In genomic region chr6:157022022-157022740, GRCh38 we compare ENCODE assay signal across 8 cellular contexts.
DNase-seq lines count a peak whose midpoint lies in the region; ATAC-seq and TF ChIP-seq lines count a peak whose summit lies in the region.

No MANE protein-coding gene starts in this region.

- H3K4me1 ChIP-seq in adipocyte (ENCODE audit: control insufficient read depth, insufficient read depth, low read length) (peaks cover 21% of the 10 kb centered on the region), cardiac muscle cell (ENCODE audit: low read depth) (peaks cover 39% of the 10 kb centered on the region), parathyroid adenoma (peaks cover 18% of the 10 kb centered on the region), tibial nerve (peaks cover 0 to 49% (median 11%) of the 10 kb centered on the region in 4 donors)

- TF ChIP-seq EP300 in tibial nerve (IDR thresholded peaks at IDR 0.05) = peak in 1 of 2 donors; percentile 83

- H3K36me3 ChIP-seq in adipocyte (ENCODE audit: control insufficient read depth, insufficient read depth, low read length, severe bottlenecking) (no peaks in the 10 kb centered on the region), cardiac muscle cell (no peaks in the 10 kb centered on the region), parathyroid adenoma (ENCODE audit: control insufficient read depth, insufficient read depth, low read length) (no peaks in the 10 kb centered on the region), tibial nerve (no peaks in the 10 kb centered on the region)

- DNase-seq in GM10266 (ENCODE audit: extremely low spot score) (peak; percentile 94), NCI-H128 (lab: John Stamatoyannopoulos, UW; ENCODE audit: unreplicated experiment) (peak; percentile 76), SW480 (ENCODE audit: low spot score) (peak; percentile 67), adipocyte (ENCODE audit: low read depth) (peak; percentile 96), cardiac muscle cell (ENCODE audit: low read depth in 1 of 2, low spot score in 1 of 2) (peak; percentile 93 to 95), tibial nerve (ENCODE audit: low spot score in 2 of 2) (peak; percentile 80 to 81)

- H3K9ac ChIP-seq in adipocyte (ENCODE audit: low read length) = peak overlapping the region; percentile 98
- peak overlapping the region; percentile 90 for H3K9ac ChIP-seq in parathyroid adenoma

- no peaks in the 10 kb centered on the region for H3K27me3 ChIP-seq in adipocyte (replicated peaks; ENCODE audit: control insufficient read depth, insufficient read depth, low read length)
- no peaks in the 10 kb centered on the region for H3K27me3 ChIP-seq in cardiac muscle cell
- H3K27me3 ChIP-seq in parathyroid adenoma (ENCODE audit: control insufficient read depth, insufficient read depth, low read length) = no peaks in the 10 kb centered on the region
- no peaks in the 10 kb centered on the region for H3K27me3 ChIP-seq in tibial nerve

- H3K27ac ChIP-seq in cardiac muscle cell (peak overlapping the region; percentile 97), parathyroid adenoma (peak overlapping the region; percentile 98), tibial nerve (peak overlapping the region; percentile 95 to 100 (median 99))

- H3K4me2 ChIP-seq in parathyroid adenoma (ENCODE audit: low read length) = peak overlapping the region; percentile 92

- ATAC-seq in HG02678 (IDR thresholded peaks at IDR 0.05; ENCODE audit: unreplicated experiment) = peak; percentile 52

- H2AFZ ChIP-seq in parathyroid adenoma = peak overlapping the region; percentile 88

- TF ChIP-seq CTCF in GM10266 (IDR thresholded peaks at IDR 0.05; ENCODE audit: control insufficient read depth, insufficient read depth, low read depth, missing control alignments) = no peak
- TF ChIP-seq CTCF in cardiac muscle cell (IDR thresholded peaks at IDR 0.05; ENCODE audit: low read depth, low read length) = no peak
- no peak for TF ChIP-seq CTCF in parathyroid adenoma (IDR thresholded peaks at IDR 0.05)
- TF ChIP-seq CTCF in tibial nerve (IDR thresholded peaks at IDR 0.05) = no peak

- H3K9me3 ChIP-seq in adipocyte (ENCODE audit: control insufficient read depth, low read length) (peaks cover 9% of the 10 kb centered on the region), cardiac muscle cell (ENCODE audit: low read depth) (no peaks in the 10 kb centered on the region), parathyroid adenoma (ENCODE audit: control insufficient read depth, low read length) (no peaks in the 10 kb centered on the region), tibial nerve (peaks cover 0 to 9% (median 0%) of the 10 kb centered on the region in 4 donors)

- peak; percentile 54 to 62 for TF ChIP-seq POLR2A in tibial nerve (IDR thresholded peaks at IDR 0.05)

- 4 to 5% methylated on average over 26 to 31 of the region's 33 CpGs for WGBS in tibial nerve, 2 donors

- H3K79me2 ChIP-seq in parathyroid adenoma = peaks cover 30% of the 10 kb centered on the region

- H3K4me3 ChIP-seq in adipocyte (ENCODE audit: low read length) (peak overlapping the region; percentile 90), cardiac muscle cell (peak overlapping the region; percentile 63), parathyroid adenoma (ENCODE audit: low read depth, low read length) (peak overlapping the region; percentile 73), tibial nerve (peak overlapping the region; percentile 70 to 91 (median 85))

Comparison
In these comparisons a context has a peak if more than half of its experiments do, and no peak if none do; other contexts are left out.
1. Peak in every context shown above with its lines: DNase-seq, ATAC-seq, H3K4me3 ChIP-seq and H3K27ac ChIP-seq.